Comparison of ENCODE assay signal across 1 cellular context in genomic region chr18:50573679-50574078, GRCh38.
TF ChIP-seq lines count a peak whose summit lies in the region.

No MANE protein-coding gene starts in this region.

TF ChIP-seq in GM23338, 12 proteins besides CTCF, POLR2A, EP300 and RAD21 (continued from another document):
- no peak for TF ChIP-seq REST (IDR thresholded peaks at IDR 0.05; ENCODE audit: unreplicated experiment)
- no peak for TF ChIP-seq CREB1 (CRISPR knock-in tag; IDR thresholded peaks at IDR 0.05; ENCODE audit: low read depth)
- no peak for TF ChIP-seq ZNF114 (CRISPR knock-in tag; IDR thresholded peaks at IDR 0.05)
- TF ChIP-seq EZH2 (IDR thresholded peaks at IDR 0.05; ENCODE audit: low read depth, unreplicated experiment) = no peak
